Comparison of ENCODE assay signal across 1 cellular context in the genomic region with DNA sequence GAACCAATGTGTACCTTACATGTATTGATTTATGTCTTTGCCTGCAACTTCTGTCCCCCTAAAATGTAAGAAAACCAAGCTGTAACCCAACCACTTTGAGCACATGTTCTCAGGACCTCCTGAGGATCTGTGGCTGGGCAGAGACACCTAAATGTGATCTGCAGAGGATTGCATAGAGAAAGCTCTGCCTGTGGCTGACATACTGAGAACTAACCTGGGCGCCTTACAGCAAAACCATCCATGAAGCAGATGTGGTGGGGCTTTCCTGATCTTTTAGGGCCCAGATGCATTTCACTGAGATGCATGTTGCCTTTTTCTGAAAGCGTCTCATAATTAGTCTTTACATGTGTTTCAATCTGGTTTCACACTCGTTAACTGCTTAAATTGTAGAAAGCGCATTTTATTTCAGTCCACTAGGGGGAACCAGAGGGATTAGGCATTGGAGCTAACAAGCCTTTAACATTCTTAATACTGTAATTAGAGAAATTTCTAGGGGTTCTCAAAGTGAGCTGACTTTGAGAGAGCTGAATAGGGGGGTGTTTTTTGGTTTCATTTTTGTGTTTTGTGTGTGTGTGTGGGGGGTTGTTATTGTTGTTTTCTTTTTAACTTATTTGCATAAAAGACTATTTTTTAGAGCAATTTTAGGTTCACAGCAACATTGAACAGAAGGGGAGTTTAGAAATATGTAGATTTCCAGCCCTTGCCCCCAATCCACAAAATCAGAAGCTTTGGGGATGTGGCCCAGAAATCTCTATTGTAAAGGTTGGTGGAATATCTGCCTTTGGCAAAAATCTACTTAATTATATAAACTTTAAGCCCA.
TF ChIP-seq lines count a peak whose summit lies in the region.

No MANE protein-coding gene starts in this region.

TF ChIP-seq in GM23338, 12 proteins besides CTCF, POLR2A, EP300 and RAD21 (continued from another document):
- no peak for TF ChIP-seq JUNB (IDR thresholded peaks at IDR 0.05; ENCODE audit: unreplicated experiment)
- TF ChIP-seq, protein P1, sequence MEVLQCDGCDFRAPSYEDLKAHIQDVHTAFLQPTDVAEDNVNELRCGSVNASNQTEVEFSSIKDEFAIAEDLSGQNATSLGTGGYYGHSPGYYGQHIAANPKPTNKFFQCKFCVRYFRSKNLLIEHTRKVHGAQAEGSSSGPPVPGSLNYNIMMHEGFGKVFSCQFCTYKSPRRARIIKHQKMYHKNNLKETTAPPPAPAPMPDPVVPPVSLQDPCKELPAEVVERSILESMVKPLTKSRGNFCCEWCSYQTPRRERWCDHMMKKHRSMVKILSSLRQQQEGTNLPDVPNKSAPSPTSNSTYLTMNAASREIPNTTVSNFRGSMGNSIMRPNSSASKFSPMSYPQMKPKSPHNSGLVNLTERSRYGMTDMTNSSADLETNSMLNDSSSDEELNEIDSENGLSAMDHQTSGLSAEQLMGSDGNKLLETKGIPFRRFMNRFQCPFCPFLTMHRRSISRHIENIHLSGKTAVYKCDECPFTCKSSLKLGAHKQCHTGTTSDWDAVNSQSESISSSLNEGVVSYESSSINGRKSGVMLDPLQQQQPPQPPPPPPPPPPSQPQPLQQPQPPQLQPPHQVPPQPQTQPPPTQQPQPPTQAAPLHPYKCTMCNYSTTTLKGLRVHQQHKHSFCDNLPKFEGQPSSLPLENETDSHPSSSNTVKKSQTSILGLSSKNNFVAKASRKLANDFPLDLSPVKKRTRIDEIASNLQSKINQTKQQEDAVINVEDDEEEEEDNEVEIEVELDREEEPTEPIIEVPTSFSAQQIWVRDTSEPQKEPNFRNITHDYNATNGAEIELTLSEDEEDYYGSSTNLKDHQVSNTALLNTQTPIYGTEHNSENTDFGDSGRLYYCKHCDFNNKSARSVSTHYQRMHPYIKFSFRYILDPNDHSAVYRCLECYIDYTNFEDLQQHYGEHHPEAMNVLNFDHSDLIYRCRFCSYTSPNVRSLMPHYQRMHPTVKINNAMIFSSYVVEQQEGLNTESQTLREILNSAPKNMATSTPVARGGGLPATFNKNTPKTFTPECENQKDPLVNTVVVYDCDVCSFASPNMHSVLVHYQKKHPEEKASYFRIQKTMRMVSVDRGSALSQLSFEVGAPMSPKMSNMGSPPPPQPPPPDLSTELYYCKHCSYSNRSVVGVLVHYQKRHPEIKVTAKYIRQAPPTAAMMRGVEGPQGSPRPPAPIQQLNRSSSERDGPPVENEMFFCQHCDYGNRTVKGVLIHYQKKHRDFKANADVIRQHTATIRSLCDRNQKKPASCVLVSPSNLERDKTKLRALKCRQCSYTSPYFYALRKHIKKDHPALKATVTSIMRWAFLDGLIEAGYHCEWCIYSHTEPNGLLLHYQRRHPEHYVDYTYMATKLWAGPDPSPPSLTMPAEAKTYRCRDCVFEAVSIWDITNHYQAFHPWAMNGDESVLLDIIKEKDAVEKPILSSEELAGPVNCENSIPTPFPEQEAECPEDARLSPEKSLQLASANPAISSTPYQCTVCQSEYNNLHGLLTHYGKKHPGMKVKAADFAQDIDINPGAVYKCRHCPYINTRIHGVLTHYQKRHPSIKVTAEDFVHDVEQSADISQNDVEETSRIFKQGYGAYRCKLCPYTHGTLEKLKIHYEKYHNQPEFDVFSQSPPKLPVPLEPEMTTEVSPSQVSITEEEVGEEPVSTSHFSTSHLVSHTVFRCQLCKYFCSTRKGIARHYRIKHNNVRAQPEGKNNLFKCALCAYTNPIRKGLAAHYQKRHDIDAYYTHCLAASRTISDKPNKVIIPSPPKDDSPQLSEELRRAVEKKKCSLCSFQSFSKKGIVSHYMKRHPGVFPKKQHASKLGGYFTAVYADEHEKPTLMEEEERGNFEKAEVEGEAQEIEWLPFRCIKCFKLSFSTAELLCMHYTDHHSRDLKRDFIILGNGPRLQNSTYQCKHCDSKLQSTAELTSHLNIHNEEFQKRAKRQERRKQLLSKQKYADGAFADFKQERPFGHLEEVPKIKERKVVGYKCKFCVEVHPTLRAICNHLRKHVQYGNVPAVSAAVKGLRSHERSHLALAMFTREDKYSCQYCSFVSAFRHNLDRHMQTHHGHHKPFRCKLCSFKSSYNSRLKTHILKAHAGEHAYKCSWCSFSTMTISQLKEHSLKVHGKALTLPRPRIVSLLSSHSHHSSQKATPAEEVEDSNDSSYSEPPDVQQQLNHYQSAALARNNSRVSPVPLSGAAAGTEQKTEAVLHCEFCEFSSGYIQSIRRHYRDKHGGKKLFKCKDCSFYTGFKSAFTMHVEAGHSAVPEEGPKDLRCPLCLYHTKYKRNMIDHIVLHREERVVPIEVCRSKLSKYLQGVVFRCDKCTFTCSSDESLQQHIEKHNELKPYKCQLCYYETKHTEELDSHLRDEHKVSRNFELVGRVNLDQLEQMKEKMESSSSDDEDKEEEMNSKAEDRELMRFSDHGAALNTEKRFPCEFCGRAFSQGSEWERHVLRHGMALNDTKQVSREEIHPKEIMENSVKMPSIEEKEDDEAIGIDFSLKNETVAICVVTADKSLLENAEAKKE (CRISPR knock-in tag; IDR thresholded peaks at IDR 0.05), result no peak
- no peak for TF ChIP-seq NANOG (IDR thresholded peaks at IDR 0.05; ENCODE audit: borderline replicate concordance)
- no peak for TF ChIP-seq CREB1 (CRISPR knock-in tag; IDR thresholded peaks at IDR 0.05; ENCODE audit: low read depth)
- TF ChIP-seq EZH2 (IDR thresholded peaks at IDR 0.05; ENCODE audit: low read depth, unreplicated experiment), result no peak
- TF ChIP-seq, protein P2, sequence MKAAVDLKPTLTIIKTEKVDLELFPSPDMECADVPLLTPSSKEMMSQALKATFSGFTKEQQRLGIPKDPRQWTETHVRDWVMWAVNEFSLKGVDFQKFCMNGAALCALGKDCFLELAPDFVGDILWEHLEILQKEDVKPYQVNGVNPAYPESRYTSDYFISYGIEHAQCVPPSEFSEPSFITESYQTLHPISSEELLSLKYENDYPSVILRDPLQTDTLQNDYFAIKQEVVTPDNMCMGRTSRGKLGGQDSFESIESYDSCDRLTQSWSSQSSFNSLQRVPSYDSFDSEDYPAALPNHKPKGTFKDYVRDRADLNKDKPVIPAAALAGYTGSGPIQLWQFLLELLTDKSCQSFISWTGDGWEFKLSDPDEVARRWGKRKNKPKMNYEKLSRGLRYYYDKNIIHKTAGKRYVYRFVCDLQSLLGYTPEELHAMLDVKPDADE (IDR thresholded peaks at IDR 0.05), result no peak
